ENCODE assay signal across 8 cellular contexts in genomic region chr9:128161230-128161902, GRCh38. TPM values are rescaled to one million over a fixed set of nuclear protein-coding genes. Genes with fewer than 3 reads are reported as not detected.
DNase-seq lines count a peak whose midpoint lies in the region; ATAC-seq, FAIRE-seq and TF ChIP-seq lines count a peak whose summit lies in the region.
"Not testable (repeated sequence)": the region's sequence is repeated elsewhere in the genome, so short reads cannot be mapped to it uniquely, and the experiment has no call there.
"Had no signal": no experiment of that assay in that cellular context is flagged by ENCODE, and none has a peak within 500 bp of the region (broad histone marks: within the 10 kb centered on the region; RNA-seq: fewer than 3 reads in every experiment).

No MANE protein-coding gene starts in this region.

- not testable (repeated sequence) for H3K36me3 ChIP-seq in GM23248 (ENCODE audit: low read depth); kidney (ENCODE audit: control insufficient read depth in 1 of 2, insufficient read depth in 2 of 2, low read length in 2 of 2)

- peaks cover 11% of the 10 kb centered on the region for H3K4me1 ChIP-seq in GM23248 (ENCODE audit: insufficient read depth)
- H3K4me1 ChIP-seq in kidney (ENCODE audit: control insufficient read depth in 1 of 2, insufficient read depth in 1 of 2, low read depth in 1 of 2, low read length in 2 of 2) = not testable (repeated sequence)

- intact Hi-C loops in activated CD4-positive, alpha-beta memory T cell treated with anti-CD3 and anti-CD28 coated beads for 36 hours (cut with micrococcal nuclease); kidney (cut with DNase I): not testable (repeated sequence)

- H3K27me3 Mint-ChIP-seq in activated CD4-positive, alpha-beta memory T cell treated with anti-CD3 and anti-CD28 coated beads for 36 hours; stimulated activated naive CD8-positive, alpha-beta T cell treated with anti-CD3 and anti-CD28 coated beads, Interleukin-15, amount 100 ng/mL, for 72 hours: not testable (repeated sequence)

- H3K9me2 ChIP-seq in GM23248 (ENCODE audit: insufficient read depth) = not testable (repeated sequence)

- H3K9ac ChIP-seq in GM23248 = 0 out of 2 replicates have a peak overlapping the region, but pooled peaks have one; percentile 80
- not testable (repeated sequence) for H3K9ac ChIP-seq in kidney (ENCODE audit: low read length in 2 of 2)

- H3K4me3 ChIP-seq in GM23248 (peak overlapping the region; percentile 85), coronary artery (peak overlapping the region; percentile 85), kidney (ENCODE audit: low read length in 2 of 2) (peak overlapping the region; percentile 68 to 88)

- CTCF ChIA-PET in activated CD4-positive, alpha-beta memory T cell treated with anti-CD3 and anti-CD28 coated beads for 36 hours (lab: Charles Lee) = interaction anchor here (1.2 to 2.7 kb wide), 3 partner anchors 29 to 218 kb away, joined by 3 to 9 read pairs (median 7); no protein-coding TSS in a partner anchor

- not testable (repeated sequence) for H4K20me1 ChIP-seq in GM23248 (ENCODE audit: insufficient read depth)

- not testable (repeated sequence) for H3K9me3 ChIP-seq in GM23248 (ENCODE audit: low read depth); kidney (ENCODE audit: control insufficient read depth in 1 of 2, low read length in 2 of 2)

- WGBS in GM23248 (ENCODE audit: low coverage in 1 of 2, low lambda C conversion rate in 2 of 2, missing lambda C conversion rate in 2 of 2), 2 experiments = 89 to 91% methylated on average over 13 of the region's 13 CpGs

- POLR2A ChIA-PET in activated CD4-positive, alpha-beta memory T cell treated with anti-CD3 and anti-CD28 coated beads for 36 hours (lab: Charles Lee) = interaction anchor here (0.7 to 4.1 kb wide), 3 partner anchors 30 to 290 kb away, joined by 3 to 19 read pairs (median 4); partner anchors contain the start of genes CIZ1 and PTGES2

- DNase-seq in GM23248; activated CD4-positive, alpha-beta memory T cell treated with anti-CD3 and anti-CD28 coated beads for 36 hours; coronary artery (ENCODE audit: low spot score); kidney; stimulated activated naive CD8-positive, alpha-beta T cell treated with anti-CD3 and anti-CD28 coated beads, Interleukin-15, amount 100 ng/mL, for 72 hours: not testable (repeated sequence)
- peak; percentile 32 for DNase-seq in NCI-H510A treated with DMSO at 0.1 percent for 48 hours (lab: John Stamatoyannopoulos, UW)

- peaks cover 13% of the 10 kb centered on the region for H3K36me3 Mint-ChIP-seq in activated CD4-positive, alpha-beta memory T cell treated with anti-CD3 and anti-CD28 coated beads for 36 hours

- not testable (repeated sequence) for TF ChIP-seq CTCF in coronary artery (IDR thresholded peaks at IDR 0.05); kidney (IDR thresholded peaks at IDR 0.05; ENCODE audit: borderline replicate concordance, extremely low read depth, insufficient read depth)

- not testable (repeated sequence) for ATAC-seq in stimulated activated naive CD8-positive, alpha-beta T cell treated with anti-CD3 and anti-CD28 coated beads, Interleukin-15, amount 100 ng/mL, for 72 hours

- not testable (repeated sequence) for H3K79me2 ChIP-seq in GM23248 (ENCODE audit: insufficient read depth)

- not testable (repeated sequence) for H3K27ac Mint-ChIP-seq in activated CD4-positive, alpha-beta memory T cell treated with anti-CD3 and anti-CD28 coated beads for 36 hours
- H3K27ac Mint-ChIP-seq in stimulated activated naive CD8-positive, alpha-beta T cell treated with anti-CD3 and anti-CD28 coated beads, Interleukin-15, amount 100 ng/mL, for 72 hours = peak overlapping the region in 1 of 2 donors; percentile 71

- not testable (repeated sequence) for H3K27ac ChIP-seq in GM23248; kidney (ENCODE audit: low read depth in 2 of 2, low read length in 2 of 2)
- peak overlapping the region in 1 of 2 donors; percentile 37 for H3K27ac ChIP-seq in coronary artery

- not testable (repeated sequence) for H3K9me3 Mint-ChIP-seq in activated CD4-positive, alpha-beta memory T cell treated with anti-CD3 and anti-CD28 coated beads for 36 hours; stimulated activated naive CD8-positive, alpha-beta T cell treated with anti-CD3 and anti-CD28 coated beads, Interleukin-15, amount 100 ng/mL, for 72 hours

- not testable (repeated sequence) for H3K27me3 ChIP-seq in GM23248 (replicated peaks; ENCODE audit: insufficient read depth)

- peak overlapping the region; percentile 79 for H3K4me2 ChIP-seq in GM23248 (ENCODE audit: unreplicated experiment)

- H3F3A ChIP-seq in GM23248 (ENCODE audit: insufficient read depth) = peaks cover 21% of the 10 kb centered on the region; the same call in 1 of the 2 replicates

- FAIRE-seq in kidney (lab: Jason Lieb, UNC) = not testable (repeated sequence)

- not testable (repeated sequence) for H2AFZ ChIP-seq in GM23248

- H3K4me1 Mint-ChIP-seq in activated CD4-positive, alpha-beta memory T cell treated with anti-CD3 and anti-CD28 coated beads for 36 hours (ENCODE audit: low read depth) = peaks cover 24% of the 10 kb centered on the region
- peaks cover 32% of the 10 kb centered on the region for H3K4me1 Mint-ChIP-seq in stimulated activated naive CD8-positive, alpha-beta T cell treated with anti-CD3 and anti-CD28 coated beads, Interleukin-15, amount 100 ng/mL, for 72 hours

- H3K4me3 Mint-ChIP-seq in activated CD4-positive, alpha-beta memory T cell treated with anti-CD3 and anti-CD28 coated beads for 36 hours = peak overlapping the region; percentile 74
- peak overlapping the region; percentile 85 for H3K4me3 Mint-ChIP-seq in stimulated activated naive CD8-positive, alpha-beta T cell treated with anti-CD3 and anti-CD28 coated beads, Interleukin-15, amount 100 ng/mL, for 72 hours

- in situ Hi-C loops in GM23248 (cut with MboI) = not testable (repeated sequence)

RNA-seq across cellular contexts. Expression of gene BBLN, which starts 1.3 kb away (rescaled TPM):
- 229 and 315 TPM in 2 replicates for total RNA-seq in GM23248 (2014; rRNA removed; shearing (Covaris generic))
- polyA plus RNA-seq in GM23248 (2016; fragmentation: Nextera tagmentation; extraction: Ambion mirVana) (137 and 142 TPM in 2 replicates), kidney (ENCODE audit: insufficient read depth, low read depth, low replicate concordance) (192 TPM)
- 10 to 100 TPM; 86.9 to 90.1 TPM for total RNA-seq in activated CD4-positive, alpha-beta memory T cell treated with anti-CD3 and anti-CD28 coated beads for 36 hours
- total RNA-seq in kidney = 55.6 TPM

RNA-seq across cellular contexts. Expression of gene LCN2, which starts 12.1 kb away (rescaled TPM):
- not detected in 2 replicates for total RNA-seq in GM23248 (2014; rRNA removed; shearing (Covaris generic))
- not detected in 2 replicates for polyA plus RNA-seq in GM23248 (2016; fragmentation: Nextera tagmentation; extraction: Ambion mirVana)
- total RNA-seq in activated CD4-positive, alpha-beta memory T cell treated with anti-CD3 and anti-CD28 coated beads for 36 hours = not detected
- total RNA-seq in kidney = 198 TPM
- polyA plus RNA-seq in kidney (ENCODE audit: insufficient read depth, low read depth, low replicate concordance) = 8.2 TPM
- total RNA-seq: glomerular endothelial cell, RPMI7951 had no signal

RNA-seq across cellular contexts. Expression of gene CIZ1, which starts 30.0 kb away (rescaled TPM):
- total RNA-seq in GM23248 (2014; rRNA removed; shearing (Covaris generic)) = 39.1 and 48.5 TPM in 2 replicates
- polyA plus RNA-seq in GM23248 (2016; fragmentation: Nextera tagmentation; extraction: Ambion mirVana) = 73.1 and 74.7 TPM in 2 replicates
- total RNA-seq in activated CD4-positive, alpha-beta memory T cell treated with anti-CD3 and anti-CD28 coated beads for 36 hours = 100 to 1,000 TPM in 1 of 2 experiments, 10 to 100 TPM in 1; 95.4 to 105 TPM
- total RNA-seq in kidney = 89.9 TPM
- polyA plus RNA-seq in kidney (ENCODE audit: insufficient read depth, low read depth, low replicate concordance) = 48.1 TPM

RNA-seq across cellular contexts. Expression of gene PTGES2, which starts 33.8 kb away (rescaled TPM):
- total RNA-seq in GM23248 (2014; rRNA removed; shearing (Covaris generic)) = 68.6 and 68.9 TPM in 2 replicates
- polyA plus RNA-seq in GM23248 (2016; fragmentation: Nextera tagmentation; extraction: Ambion mirVana) (63.3 and 70.3 TPM in 2 replicates), kidney (ENCODE audit: insufficient read depth, low read depth, low replicate concordance) (117 TPM)
- total RNA-seq in activated CD4-positive, alpha-beta memory T cell treated with anti-CD3 and anti-CD28 coated beads for 36 hours = 10 to 100 TPM; 43.4 to 43.6 TPM
- 64.1 TPM for total RNA-seq in kidney

RNA-seq across cellular contexts. Expression of gene DNM1, which starts 41.8 kb away (rescaled TPM):
- 11.3 and 12.1 TPM in 2 replicates for total RNA-seq in GM23248 (2014; rRNA removed; shearing (Covaris generic))
- polyA plus RNA-seq in GM23248 (2016; fragmentation: Nextera tagmentation; extraction: Ambion mirVana) = 13.7 and 19.0 TPM in 2 replicates
- total RNA-seq in activated CD4-positive, alpha-beta memory T cell treated with anti-CD3 and anti-CD28 coated beads for 36 hours = 1 to 10 TPM in 1 of 2 experiments, under 1 TPM in 1; 0.63 to 1.1 TPM
- total RNA-seq in kidney = 22.6 TPM
- polyA plus RNA-seq in kidney (ENCODE audit: insufficient read depth, low read depth, low replicate concordance) = 7.3 TPM

Comparison
In these comparisons a context has a peak if more than half of its experiments do, and no peak if none do; other contexts are left out.
1. RNA of gene LCN2, which starts 12.1 kb away (total RNA-seq): 198 TPM in kidney (single experiment); not detected in GM23248 and not detected in activated CD4-positive, alpha-beta memory T cell treated with anti-CD3 and anti-CD28 coated beads for 36 hours; every median in the first group is over 100 times any median in the second.
2. Peak in every context shown above with its lines, with median percentiles within 50 percentile points of each other: H3K4me3 ChIP-seq.